In genomic region chr4:109826719-109827118, GRCh38 we compare ENCODE assay signal across 9 cellular contexts. TPM values are rescaled to one million over a fixed set of nuclear protein-coding genes. Genes with fewer than 3 reads are reported as not detected.
DNase-seq lines count a peak whose midpoint lies in the region; ATAC-seq and TF ChIP-seq lines count a peak whose summit lies in the region.
"Had no signal": no experiment of that assay in that cellular context is flagged by ENCODE, and none has a peak within 500 bp of the region (broad histone marks: within the 10 kb centered on the region; RNA-seq: fewer than 3 reads in every experiment).

No MANE protein-coding gene starts in this region.

- H2BK12ac ChIP-seq in H9 (ENCODE audit: insufficient read length, low read depth, low read length), result no peak overlapping the region
- H2BK12ac ChIP-seq in neuronal stem cell (ENCODE audit: low read length), result no peak overlapping the region

- no peak overlapping the region for H3K56ac ChIP-seq in H9 (ENCODE audit: insufficient read length, low read depth, low read length)

- H4K8ac ChIP-seq in H9 (replicated peaks; ENCODE audit: insufficient read length, low read depth, low read length) (no peak overlapping the region), neuronal stem cell (ENCODE audit: low read depth, low read length) (no peak overlapping the region)

- H3K79me1 ChIP-seq in H9 (ENCODE audit: insufficient read depth, low read depth, low read length, poor library complexity, severe bottlenecking) (no peaks in the 10 kb centered on the region), neuronal stem cell (ENCODE audit: low read depth, low read length) (no peaks in the 10 kb centered on the region)

- H3K9me3 Mint-ChIP-seq in H9, result no peaks in the 10 kb centered on the region

- no peak overlapping the region for H3K4me3 ChIP-seq in neuronal stem cell (ENCODE audit: low read length in 2 of 2)
- H3K4me3 ChIP-seq: SK-N-MC had no signal

- H4K91ac ChIP-seq in H9 (ENCODE audit: insufficient read length, low read depth, low read length) (no peak overlapping the region), neuronal stem cell (ENCODE audit: low read depth, low read length, poor library complexity) (no peak overlapping the region)

- H3K27ac Mint-ChIP-seq in H9, result no peak overlapping the region

- peaks cover 9 to 29% (median 26%) of the 10 kb centered on the region in 3 experiments; a peak in 6 of 7 replicates for H3K36me3 Mint-ChIP-seq in H9 (ENCODE audit: insufficient read depth in 1 of 3, low read depth in 3 of 3)

- no peaks in the 10 kb centered on the region for H3K27me3 Mint-ChIP-seq in H9 (ENCODE audit: low read depth)

- H3K9ac ChIP-seq in H9 (ENCODE audit: extremely low read depth, insufficient read length, low read length) (no peak overlapping the region), neuronal stem cell (ENCODE audit: low read depth, low read length, poor library complexity) (no peak overlapping the region)

- no peaks in the 10 kb centered on the region; the same call in 1 of the 2 replicates for H3K79me2 ChIP-seq in H9 (ENCODE audit: insufficient read depth, low read length)

- H2AK5ac ChIP-seq in H9 (ENCODE audit: insufficient read length, low read length), result no peak overlapping the region
- no peak overlapping the region for H2AK5ac ChIP-seq in neuronal stem cell (ENCODE audit: low read depth, low read length)

- H2BK120ac ChIP-seq in H9 (ENCODE audit: low read depth, low read length, poor library complexity, severe bottlenecking), result no peak overlapping the region
- H2BK120ac ChIP-seq in neuronal stem cell (ENCODE audit: low read depth, low read length), result no peak overlapping the region

- H3K14ac ChIP-seq in H9 (ENCODE audit: insufficient read depth, low read length), result no peak overlapping the region
- no peak overlapping the region for H3K14ac ChIP-seq in neuronal stem cell (ENCODE audit: low read length)

- H3K4me1 Mint-ChIP-seq in H9, result no peaks in the 10 kb centered on the region

- intact Hi-C loops in Right ventricle myocardium superior (cut with DNase I), result no loop called here

- no peak overlapping the region for H4K5ac ChIP-seq in H9 (ENCODE audit: insufficient read length, low read depth, low read length)

- H4K20me1 ChIP-seq in H9 (ENCODE audit: control insufficient read depth, insufficient read depth, insufficient read length), result no peaks in the 10 kb centered on the region

- no peak for ATAC-seq in GM18517 (IDR thresholded peaks at IDR 0.05; ENCODE audit: unreplicated experiment)
- no peak for ATAC-seq in Right ventricle myocardium superior (ENCODE audit: poor library complexity)

- no peak overlapping the region for H2BK20ac ChIP-seq in H9 (ENCODE audit: low read depth, low read length, poor library complexity, severe bottlenecking)

- no peak overlapping the region for H3K4me2 ChIP-seq in H9 (ENCODE audit: insufficient read depth, insufficient read length, low read length)
- H3K4me2 ChIP-seq in neuronal stem cell (ENCODE audit: insufficient read depth, low read length, poor library complexity, severe bottlenecking), result no peak overlapping the region

- H2AFZ ChIP-seq in H9 (ENCODE audit: low read length) (no peak overlapping the region), neuronal stem cell (ENCODE audit: low read length) (no peak overlapping the region)

- DNase-seq in GM03348 (ENCODE audit: low spot score) (peak; percentile 44), H9 (no peak), RKO (ENCODE audit: low spot score) (peak; percentile 50), fibroblast of the conjunctiva (ENCODE audit: low read depth) (peak; percentile 4), superior temporal gyrus (ENCODE audit: extremely low spot score) (peak; percentile 76), neuronal stem cell (ENCODE audit: low spot score) (no peak), Right ventricle myocardium superior (no peak)

- no peaks in the 10 kb centered on the region for H3K27me3 ChIP-seq in H9 (ENCODE audit: insufficient read depth, low read length)
- H3K27me3 ChIP-seq in neuronal stem cell (ENCODE audit: control insufficient read depth in 3 of 3, insufficient read depth in 3 of 3, low read depth in 1 of 3, low read length in 3 of 3), result no peaks in the 10 kb centered on the region

- no peak overlapping the region for H2BK5ac ChIP-seq in H9 (ENCODE audit: insufficient read length, low read length)
- H2BK5ac ChIP-seq in neuronal stem cell (ENCODE audit: low read length), result no peak overlapping the region

- H3K36me3 ChIP-seq in neuronal stem cell (replicated peaks in 1 of 2; ENCODE audit: control insufficient read depth in 2 of 2, insufficient read depth in 2 of 2, low read length in 2 of 2), result peaks cover 4 to 59% of the 10 kb centered on the region in 2 donors

- H3K4ac ChIP-seq in H9 (ENCODE audit: low read depth, low read length) (no peak overlapping the region), neuronal stem cell (ENCODE audit: low read length) (no peak overlapping the region)

- H3K4me1 ChIP-seq in H9 (ENCODE audit: insufficient read depth, low read length), result no peaks in the 10 kb centered on the region
- H3K4me1 ChIP-seq in neuronal stem cell (ENCODE audit: control insufficient read depth in 2 of 2, insufficient read depth in 1 of 2, low read depth in 1 of 2, low read length in 2 of 2), result no peaks in the 10 kb centered on the region

- H3K18ac ChIP-seq in H9 (ENCODE audit: insufficient read length, low read depth, low read length) (no peak overlapping the region), neuronal stem cell (ENCODE audit: low read length) (no peak overlapping the region)

- TF ChIP-seq CTCF in H9 (conservative IDR thresholded peaks at IDR 0.05), result peak; percentile 65

- no peak overlapping the region for H3K4me3 Mint-ChIP-seq in H9

- H3K23ac ChIP-seq in H9 (ENCODE audit: insufficient read length, low read depth, low read length) (no peak overlapping the region), neuronal stem cell (ENCODE audit: low read depth, low read length, poor library complexity) (no peak overlapping the region)

- H2BK15ac ChIP-seq in H9 (ENCODE audit: low read depth, low read length), result no peak overlapping the region
- H2BK15ac ChIP-seq in neuronal stem cell (ENCODE audit: low read length), result no peak overlapping the region

- H3K27ac ChIP-seq in H9 (ENCODE audit: insufficient read length, low read depth, low read length), result no peak overlapping the region
- no peak overlapping the region for H3K27ac ChIP-seq in neuronal stem cell (replicated peaks; ENCODE audit: low read length)
- H3K27ac ChIP-seq: SK-N-MC had no signal

- H3K9me3 ChIP-seq in H9 (ENCODE audit: control insufficient read depth, low read depth, low read length) (no peaks in the 10 kb centered on the region), neuronal stem cell (replicated peaks in 1 of 2; ENCODE audit: control insufficient read depth in 2 of 2, insufficient read depth in 1 of 2, low read depth in 1 of 2, low read length in 2 of 2) (no peaks in the 10 kb centered on the region)

- H3K23me2 ChIP-seq in H9 (ENCODE audit: insufficient read length, low read depth, low read length, poor library complexity, severe bottlenecking), result no peaks in the 10 kb centered on the region

- no peak overlapping the region for H3T11ph ChIP-seq in H9 (ENCODE audit: low read length)

RNA-seq across cellular contexts. Expression of gene RRH, which starts 1.1 kb away (rescaled TPM):
- 0.20 TPM in 1 of 2 replicates, not detected in the other for total RNA-seq in H9 (2021)
- 0.07 TPM for polyA plus RNA-seq in neuronal stem cell (2013, experiment 1 of 2)
- polyA plus RNA-seq in neuronal stem cell (2013, experiment 2 of 2), result not detected
- not detected for total RNA-seq in Right ventricle myocardium superior

RNA-seq across cellular contexts. Expression of gene GAR1, which starts 11.2 kb away (rescaled TPM):
- total RNA-seq in H9 (2021), result 42.7 and 45.3 TPM in 2 replicates
- 34.0 TPM for polyA plus RNA-seq in neuronal stem cell (2013, experiment 1 of 2)
- polyA plus RNA-seq in neuronal stem cell (2013, experiment 2 of 2), result 35.1 TPM
- 7.7 TPM for total RNA-seq in Right ventricle myocardium superior

RNA-seq across cellular contexts. Expression of gene LRIT3, which starts 21.2 kb away (rescaled TPM):
- total RNA-seq in H9 (2021) (0.07 and 0.09 TPM in 2 replicates), Right ventricle myocardium superior (not detected)
- polyA plus RNA-seq in neuronal stem cell (2013, experiment 1 of 2), result 0.04 TPM
- polyA plus RNA-seq in neuronal stem cell (2013, experiment 2 of 2), result 0.06 TPM

RNA-seq across cellular contexts. Expression of gene CFI, which starts 24.9 kb away (rescaled TPM):
- total RNA-seq in H9 (2021) (not detected in 2 replicates), Right ventricle myocardium superior (10.6 TPM)
- polyA plus RNA-seq in neuronal stem cell (2013, experiment 1 of 2), result not detected
- not detected for polyA plus RNA-seq in neuronal stem cell (2013, experiment 2 of 2)

Comparison
In these comparisons a context has a peak if more than half of its experiments do, and no peak if none do; other contexts are left out.
1. DNase-seq: peak in GM03348 (single experiment), RKO (single experiment), fibroblast of the conjunctiva (single experiment) and superior temporal gyrus (single experiment); none in H9 (single experiment), neuronal stem cell (single experiment) and Right ventricle myocardium superior (single experiment).